In genomic region chr3:123961508-123961856, GRCh38 we compare ENCODE assay signal across 8 cellular contexts. TPM values are rescaled to one million over a fixed set of nuclear protein-coding genes. Genes with fewer than 3 reads are reported as not detected.
DNase-seq lines count a peak whose midpoint lies in the region; ATAC-seq, FAIRE-seq and TF ChIP-seq lines count a peak whose summit lies in the region.

No MANE protein-coding gene starts in this region.

- H4K20me1 ChIP-seq in fibroblast of lung (ENCODE audit: control insufficient read depth, extremely low read depth, insufficient read depth, low read length) = no peaks in the 10 kb centered on the region

- DNase-seq in SK-N-MC (ENCODE audit: low read depth, low spot score) (no peak), fibroblast of lung (ENCODE audit: low read depth in 2 of 2) (no peak), psoas muscle (no peak), G401 (ENCODE audit: low spot score) (no peak), urothelium cell line (ENCODE audit: low spot score) (no peak), NCI-H1092 treated with DMSO at 0.1 percent for 48 hours (lab: John Stamatoyannopoulos, UW) (no peak)

- peaks cover 1% of the 10 kb centered on the region for H3K36me3 ChIP-seq in SK-N-MC (ENCODE audit: insufficient read depth, low read length)
- H3K36me3 ChIP-seq in fibroblast of lung (ENCODE audit: control insufficient read depth, insufficient read depth, low read length) = no peaks in the 10 kb centered on the region
- peaks cover 0 to under 1% of the 10 kb centered on the region in 2 donors for H3K36me3 ChIP-seq in psoas muscle (ENCODE audit: insufficient read depth in 1 of 2, low read depth in 1 of 2)

- FAIRE-seq in urothelium cell line (lab: Jason Lieb, UNC) = no peak

- no peak for TF ChIP-seq CTCF in fibroblast of lung (conservative IDR thresholded peaks at IDR 0.05 in 1 of 2, IDR thresholded peaks at IDR 0.05 in 1 of 2; ENCODE audit: low read depth in 1 of 2, low read length in 2 of 2)
- no peak for TF ChIP-seq CTCF in psoas muscle (IDR thresholded peaks at IDR 0.05)

- H3K4me1 ChIP-seq in fibroblast of lung (ENCODE audit: control insufficient read depth, extremely low read depth, insufficient read depth, low read length) (peaks cover 2% of the 10 kb centered on the region), psoas muscle (peaks cover 4% of the 10 kb centered on the region)

- H3K4me2 ChIP-seq in fibroblast of lung (ENCODE audit: extremely low read depth, insufficient read depth, low read length) = peak overlapping the region; percentile 78

- H3K27me3 ChIP-seq in fibroblast of lung (ENCODE audit: control insufficient read depth, insufficient read depth, low read length) (no peaks in the 10 kb centered on the region), psoas muscle (ENCODE audit: insufficient read depth in 3 of 3, low read length in 2 of 3) (no peaks in the 10 kb centered on the region)

- 5 to 7% (median 6%) methylated on average over 15 of the region's 15 CpGs for WGBS in psoas muscle, 3 donors

- no peak overlapping the region for H3K27ac ChIP-seq in SK-N-MC
- no peak overlapping the region for H3K27ac ChIP-seq in fibroblast of lung (ENCODE audit: insufficient read depth, low read length)
- H3K27ac ChIP-seq in psoas muscle = peak overlapping the region; percentile 66

- ATAC-seq in psoas muscle (no peak), HG02970 (IDR thresholded peaks at IDR 0.05; ENCODE audit: low FRiP score, unreplicated experiment) (no peak)

- intact Hi-C loops in psoas muscle (cut with DNase I) = no loop called here

- H3K4me3 ChIP-seq in GM08714 (ENCODE audit: low read length) (peak overlapping the region; percentile 85; the same call in 1 of the 2 replicates), SK-N-MC (peak overlapping the region; percentile 93), fibroblast of lung (replicated peaks in 1 of 4; ENCODE audit: control extremely low read depth in 1 of 4, insufficient read depth in 1 of 4, low read depth in 3 of 4, low read length in 4 of 4) (peak overlapping the region; percentile 62 to 98 (median 78)), psoas muscle (peak overlapping the region; percentile 75)

- no peak overlapping the region for H2AFZ ChIP-seq in fibroblast of lung (ENCODE audit: low read length)

- H3K9me3 ChIP-seq in SK-N-MC (ENCODE audit: low read depth, low read length) = no peaks in the 10 kb centered on the region
- no peaks in the 10 kb centered on the region for H3K9me3 ChIP-seq in fibroblast of lung (ENCODE audit: control insufficient read depth, insufficient read depth, low read depth, low read length)
- H3K9me3 ChIP-seq in psoas muscle = no peaks in the 10 kb centered on the region

- H3K9ac ChIP-seq in SK-N-MC (ENCODE audit: insufficient read length) (peak overlapping the region; percentile 29), fibroblast of lung (ENCODE audit: insufficient read depth, low read length) (peak overlapping the region; percentile 76)

- in situ Hi-C loops in G401 (cut with HindIII; ENCODE audit: low sequenced_read_pairs) = no loop called here

- H3K79me2 ChIP-seq in fibroblast of lung (ENCODE audit: control insufficient read depth, insufficient read depth, low read length) = peaks cover 28% of the 10 kb centered on the region

RNA-seq across cellular contexts. Expression of gene CCDC14, which starts 0.5 kb away (rescaled TPM):
- total RNA-seq in fibroblast of lung = 54.7 and 94.8 TPM in 2 replicates
- 29.4 and 35.2 TPM in 2 replicates for polyA plus RNA-seq in fibroblast of lung
- 16.1 and 18.6 TPM in 2 replicates for polyA plus RNA-seq in fibroblast of lung (2012)
- 23.2 and 46.3 TPM in 2 replicates for polyA minus RNA-seq in fibroblast of lung (ENCODE audit: low replicate concordance)
- 1 to 10 TPM; 3.5 to 7.3 (median 5.9) TPM for total RNA-seq in psoas muscle
- polyA plus RNA-seq in psoas muscle = 1 to 10 TPM; 3.5 to 7.3 (median 5.6) TPM
- total RNA-seq in G401 (2014; rRNA removed; shearing (Covaris generic)) = 8.9 and 24.5 TPM in 2 replicates

RNA-seq across cellular contexts. Expression of gene ROPN1, which starts 30.4 kb away (rescaled TPM):
- total RNA-seq in fibroblast of lung (not detected in 2 replicates), psoas muscle (not detected)
- polyA plus RNA-seq in fibroblast of lung (not detected in 2 replicates), psoas muscle (not detected)
- not detected in 2 replicates for polyA plus RNA-seq in fibroblast of lung (2012)
- not detected in 2 replicates for polyA minus RNA-seq in fibroblast of lung (ENCODE audit: low replicate concordance)
- total RNA-seq in G401 (2014; rRNA removed; shearing (Covaris generic)) = not detected in 2 replicates
